In the genomic region with DNA sequence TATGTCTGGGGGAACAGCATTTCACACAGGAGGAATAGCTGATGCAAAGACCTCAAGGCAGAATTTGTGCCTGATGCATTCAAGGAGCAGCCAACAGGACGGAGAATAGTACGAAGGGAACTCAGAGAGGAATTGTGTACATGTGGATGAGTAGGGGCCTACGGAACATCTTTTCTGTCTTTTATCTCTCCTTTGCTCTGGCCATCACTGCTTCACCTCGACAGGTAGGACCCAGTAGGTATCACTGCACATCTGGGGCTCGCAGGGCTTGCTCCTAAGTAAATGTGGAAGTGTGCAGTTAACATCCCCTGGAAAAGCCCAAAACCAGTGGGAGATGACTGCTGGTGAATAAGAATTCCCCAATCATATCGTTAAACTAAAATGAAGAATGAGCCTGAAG, we compare ENCODE assay signal across 1 cellular context.
TF ChIP-seq lines count a peak whose summit lies in the region.

No MANE protein-coding gene starts in this region.

TF ChIP-seq in SK-N-SH, 30 proteins besides CTCF, POLR2A, EP300 and RAD21 (continued from another document):
- TF ChIP-seq, protein P1, sequence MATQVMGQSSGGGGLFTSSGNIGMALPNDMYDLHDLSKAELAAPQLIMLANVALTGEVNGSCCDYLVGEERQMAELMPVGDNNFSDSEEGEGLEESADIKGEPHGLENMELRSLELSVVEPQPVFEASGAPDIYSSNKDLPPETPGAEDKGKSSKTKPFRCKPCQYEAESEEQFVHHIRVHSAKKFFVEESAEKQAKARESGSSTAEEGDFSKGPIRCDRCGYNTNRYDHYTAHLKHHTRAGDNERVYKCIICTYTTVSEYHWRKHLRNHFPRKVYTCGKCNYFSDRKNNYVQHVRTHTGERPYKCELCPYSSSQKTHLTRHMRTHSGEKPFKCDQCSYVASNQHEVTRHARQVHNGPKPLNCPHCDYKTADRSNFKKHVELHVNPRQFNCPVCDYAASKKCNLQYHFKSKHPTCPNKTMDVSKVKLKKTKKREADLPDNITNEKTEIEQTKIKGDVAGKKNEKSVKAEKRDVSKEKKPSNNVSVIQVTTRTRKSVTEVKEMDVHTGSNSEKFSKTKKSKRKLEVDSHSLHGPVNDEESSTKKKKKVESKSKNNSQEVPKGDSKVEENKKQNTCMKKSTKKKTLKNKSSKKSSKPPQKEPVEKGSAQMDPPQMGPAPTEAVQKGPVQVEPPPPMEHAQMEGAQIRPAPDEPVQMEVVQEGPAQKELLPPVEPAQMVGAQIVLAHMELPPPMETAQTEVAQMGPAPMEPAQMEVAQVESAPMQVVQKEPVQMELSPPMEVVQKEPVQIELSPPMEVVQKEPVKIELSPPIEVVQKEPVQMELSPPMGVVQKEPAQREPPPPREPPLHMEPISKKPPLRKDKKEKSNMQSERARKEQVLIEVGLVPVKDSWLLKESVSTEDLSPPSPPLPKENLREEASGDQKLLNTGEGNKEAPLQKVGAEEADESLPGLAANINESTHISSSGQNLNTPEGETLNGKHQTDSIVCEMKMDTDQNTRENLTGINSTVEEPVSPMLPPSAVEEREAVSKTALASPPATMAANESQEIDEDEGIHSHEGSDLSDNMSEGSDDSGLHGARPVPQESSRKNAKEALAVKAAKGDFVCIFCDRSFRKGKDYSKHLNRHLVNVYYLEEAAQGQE (IDR thresholded peaks at IDR 0.05; ENCODE audit: low read depth, low read length): no peak
- no peak for TF ChIP-seq RFX5 (IDR thresholded peaks at IDR 0.05; ENCODE audit: low read length)
- TF ChIP-seq EZH2phosphoT487 (IDR thresholded peaks at IDR 0.05; ENCODE audit: borderline replicate concordance, low read depth): no peak
- TF ChIP-seq ELF1 (IDR thresholded peaks at IDR 0.05): no peak
- TF ChIP-seq, protein P2, sequence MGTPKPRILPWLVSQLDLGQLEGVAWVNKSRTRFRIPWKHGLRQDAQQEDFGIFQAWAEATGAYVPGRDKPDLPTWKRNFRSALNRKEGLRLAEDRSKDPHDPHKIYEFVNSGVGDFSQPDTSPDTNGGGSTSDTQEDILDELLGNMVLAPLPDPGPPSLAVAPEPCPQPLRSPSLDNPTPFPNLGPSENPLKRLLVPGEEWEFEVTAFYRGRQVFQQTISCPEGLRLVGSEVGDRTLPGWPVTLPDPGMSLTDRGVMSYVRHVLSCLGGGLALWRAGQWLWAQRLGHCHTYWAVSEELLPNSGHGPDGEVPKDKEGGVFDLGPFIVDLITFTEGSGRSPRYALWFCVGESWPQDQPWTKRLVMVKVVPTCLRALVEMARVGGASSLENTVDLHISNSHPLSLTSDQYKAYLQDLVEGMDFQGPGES (IDR thresholded peaks at IDR 0.05; ENCODE audit: low read depth, low read length): no peak
- no peak for TF ChIP-seq MAX (IDR thresholded peaks at IDR 0.05; ENCODE audit: low read depth)
- TF ChIP-seq RXRA (IDR thresholded peaks at IDR 0.05; ENCODE audit: borderline replicate concordance, low read depth): no peak
